1 cellular context compared by ENCODE assay signal in genomic region chr12:108850854-108851573, GRCh38.
A peak's percentile ranks its signal among the peaks of the same experiment; 100 is the strongest.
TF ChIP-seq lines count a peak whose summit lies in the region.

No MANE protein-coding gene starts in this region.

TF ChIP-seq in GM12878, 131 proteins besides CTCF, POLR2A, EP300 and RAD21 (continued from another document and continues in another):
- no peak for TF ChIP-seq REST (IDR thresholded peaks at IDR 0.05; ENCODE audit: low read depth, low read length)
- no peak; the same call in 1 of the 2 replicates for TF ChIP-seq POLR2AphosphoS5 (IDR thresholded peaks at IDR 0.05; ENCODE audit: low read length)
- peak; percentile 95 for TF ChIP-seq IKZF1 (conservative IDR thresholded peaks at IDR 0.05)
- TF ChIP-seq HDAC6 (IDR thresholded peaks at IDR 0.05; ENCODE audit: unreplicated experiment): no peak
- peak; percentile 94 to 95 for TF ChIP-seq IKZF2 (IDR thresholded peaks at IDR 0.05)
- TF ChIP-seq STAT1 (conservative IDR thresholded peaks at IDR 0.05): 0 out of 2 replicates have a peak, but pooled peaks have one; percentile 50
- TF ChIP-seq SKIL (IDR thresholded peaks at IDR 0.05; ENCODE audit: low read depth, poor library complexity, severe bottlenecking): peak; percentile 93
- TF ChIP-seq MYC (IDR thresholded peaks at IDR 0.05; ENCODE audit: insufficient read depth, insufficient read length, insufficient replicate concordance, low read length, severe bottlenecking): no peak
- TF ChIP-seq JUND (IDR thresholded peaks at IDR 0.05; ENCODE audit: low read depth, low read length): no peak
- TF ChIP-seq PAX5 (IDR thresholded peaks at IDR 0.05; ENCODE audit: borderline replicate concordance, low read depth, low read length): peak; percentile 83
- TF ChIP-seq CREM (IDR thresholded peaks at IDR 0.05; ENCODE audit: low read depth): peak; percentile 72
- no peak for TF ChIP-seq ETV6 (conservative IDR thresholded peaks at IDR 0.05 in 1 of 2, IDR thresholded peaks at IDR 0.05 in 1 of 2; ENCODE audit: borderline replicate concordance in 1 of 2, low read depth in 1 of 2)
- TF ChIP-seq TCF7 (IDR thresholded peaks at IDR 0.05; ENCODE audit: borderline replicate concordance): no peak
- TF ChIP-seq, protein P1, sequence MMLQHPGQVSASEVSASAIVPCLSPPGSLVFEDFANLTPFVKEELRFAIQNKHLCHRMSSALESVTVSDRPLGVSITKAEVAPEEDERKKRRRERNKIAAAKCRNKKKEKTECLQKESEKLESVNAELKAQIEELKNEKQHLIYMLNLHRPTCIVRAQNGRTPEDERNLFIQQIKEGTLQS (IDR thresholded peaks at IDR 0.05; ENCODE audit: borderline replicate concordance, extremely low read depth, low read depth, low read length): no peak
- TF ChIP-seq CHD4 (IDR thresholded peaks at IDR 0.05): no peak
- peak; percentile 65; the same call in 2 of the 3 replicates for TF ChIP-seq POU2F2 (IDR thresholded peaks at IDR 0.05; ENCODE audit: borderline replicate concordance, low read depth, low read length)
- peak; percentile 82 for TF ChIP-seq RELA (IDR thresholded peaks at IDR 0.05; ENCODE audit: borderline replicate concordance, partially characterized antibody)
- TF ChIP-seq KLF5 (IDR thresholded peaks at IDR 0.05; ENCODE audit: partially characterized antibody): no peak
- TF ChIP-seq MYB (IDR thresholded peaks at IDR 0.05; ENCODE audit: borderline replicate concordance, low read depth, low read length): no peak
- peak; percentile 81 for TF ChIP-seq MTA2 (IDR thresholded peaks at IDR 0.05; ENCODE audit: low read depth)
- no peak for TF ChIP-seq CBX5 (IDR thresholded peaks at IDR 0.05; ENCODE audit: low read depth)
- peak; percentile 79 for TF ChIP-seq DPF2 (IDR thresholded peaks at IDR 0.05)
- no peak for TF ChIP-seq SREBF1 (IDR thresholded peaks at IDR 0.05; ENCODE audit: low read length)
- no peak for TF ChIP-seq PRDM15 (CRISPR knock-in tag; IDR thresholded peaks at IDR 0.05)
- TF ChIP-seq TBL1XR1 (IDR thresholded peaks at IDR 0.05; ENCODE audit: low read depth, low read length): peak; percentile 87
- TF ChIP-seq ASH2L (IDR thresholded peaks at IDR 0.05; ENCODE audit: borderline replicate concordance, low read depth): no peak
- no peak; the same call in 1 of the 2 replicates for TF ChIP-seq NKRF (conservative IDR thresholded peaks at IDR 0.05)
- no peak for TF ChIP-seq FOXK2 (IDR thresholded peaks at IDR 0.05)
- no peak for TF ChIP-seq ELK1 (IDR thresholded peaks at IDR 0.05; ENCODE audit: low read depth, low read length)
- TF ChIP-seq, protein P2, sequence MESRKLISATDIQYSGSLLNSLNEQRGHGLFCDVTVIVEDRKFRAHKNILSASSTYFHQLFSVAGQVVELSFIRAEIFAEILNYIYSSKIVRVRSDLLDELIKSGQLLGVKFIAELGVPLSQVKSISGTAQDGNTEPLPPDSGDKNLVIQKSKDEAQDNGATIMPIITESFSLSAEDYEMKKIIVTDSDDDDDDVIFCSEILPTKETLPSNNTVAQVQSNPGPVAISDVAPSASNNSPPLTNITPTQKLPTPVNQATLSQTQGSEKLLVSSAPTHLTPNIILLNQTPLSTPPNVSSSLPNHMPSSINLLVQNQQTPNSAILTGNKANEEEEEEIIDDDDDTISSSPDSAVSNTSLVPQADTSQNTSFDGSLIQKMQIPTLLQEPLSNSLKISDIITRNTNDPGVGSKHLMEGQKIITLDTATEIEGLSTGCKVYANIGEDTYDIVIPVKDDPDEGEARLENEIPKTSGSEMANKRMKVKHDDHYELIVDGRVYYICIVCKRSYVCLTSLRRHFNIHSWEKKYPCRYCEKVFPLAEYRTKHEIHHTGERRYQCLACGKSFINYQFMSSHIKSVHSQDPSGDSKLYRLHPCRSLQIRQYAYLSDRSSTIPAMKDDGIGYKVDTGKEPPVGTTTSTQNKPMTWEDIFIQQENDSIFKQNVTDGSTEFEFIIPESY (IDR thresholded peaks at IDR 0.05): no peak
- TF ChIP-seq ATF2 (IDR thresholded peaks at IDR 0.05; ENCODE audit: low read length): peak; percentile 54
- TF ChIP-seq BHLHE40 (IDR thresholded peaks at IDR 0.05; ENCODE audit: borderline replicate concordance in 1 of 2, low read depth in 2 of 2, low read length in 1 of 2): peak in 1 of 2 experiments; percentile 74; a peak in 2 of 4 replicates
- peak; percentile 80 for TF ChIP-seq CREB1 (IDR thresholded peaks at IDR 0.05; ENCODE audit: low read depth)
- no peak for TF ChIP-seq ZNF24 (IDR thresholded peaks at IDR 0.05)
- TF ChIP-seq NBN (IDR thresholded peaks at IDR 0.05): peak; percentile 88
- TF ChIP-seq, protein P3, sequence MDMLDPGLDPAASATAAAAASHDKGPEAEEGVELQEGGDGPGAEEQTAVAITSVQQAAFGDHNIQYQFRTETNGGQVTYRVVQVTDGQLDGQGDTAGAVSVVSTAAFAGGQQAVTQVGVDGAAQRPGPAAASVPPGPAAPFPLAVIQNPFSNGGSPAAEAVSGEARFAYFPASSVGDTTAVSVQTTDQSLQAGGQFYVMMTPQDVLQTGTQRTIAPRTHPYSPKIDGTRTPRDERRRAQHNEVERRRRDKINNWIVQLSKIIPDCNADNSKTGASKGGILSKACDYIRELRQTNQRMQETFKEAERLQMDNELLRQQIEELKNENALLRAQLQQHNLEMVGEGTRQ (IDR thresholded peaks at IDR 0.05; ENCODE audit: borderline replicate concordance, low read depth, low read length): no peak
- no peak for TF ChIP-seq CHD1 (IDR thresholded peaks at IDR 0.05; ENCODE audit: low read depth, low read length)
- no peak for TF ChIP-seq LARP7 (IDR thresholded peaks at IDR 0.05)
- no peak for TF ChIP-seq RAD51 (IDR thresholded peaks at IDR 0.05)
- TF ChIP-seq SMC3 (IDR thresholded peaks at IDR 0.05; ENCODE audit: borderline replicate concordance, low read length): peak; percentile 23; the same call in 1 of the 2 replicates
- TF ChIP-seq BCLAF1 (IDR thresholded peaks at IDR 0.05): no peak
- peak; percentile 88 for TF ChIP-seq GATAD2B (conservative IDR thresholded peaks at IDR 0.05; ENCODE audit: low read depth)
